1 cellular context compared by ENCODE assay signal in genomic region chr20:57882451-57883161, GRCh38.
TF ChIP-seq lines count a peak whose summit lies in the region.

No MANE protein-coding gene starts in this region.

TF ChIP-seq in HepG2, 621 proteins besides CTCF, POLR2A, EP300 and RAD21 (continued from another document):
- no peak for TF ChIP-seq ZNF513 (CRISPR knock-in tag; conservative IDR thresholded peaks at IDR 0.05)
- no peak for TF ChIP-seq ZNF142 (CRISPR knock-in tag; IDR thresholded peaks at IDR 0.05)
- TF ChIP-seq SNRNP70 (IDR thresholded peaks at IDR 0.05; ENCODE audit: low read depth, low read length): no peak
- no peak for TF ChIP-seq ZBTB38 (CRISPR knock-in tag; IDR thresholded peaks at IDR 0.05)
- TF ChIP-seq ZNF740 (CRISPR knock-in tag; IDR thresholded peaks at IDR 0.05): no peak
- TF ChIP-seq MAF1 (CRISPR knock-in tag; IDR thresholded peaks at IDR 0.05; ENCODE audit: borderline replicate concordance): no peak
- no peak for TF ChIP-seq PHF5A (CRISPR knock-in tag; IDR thresholded peaks at IDR 0.05; ENCODE audit: low read depth, unreplicated experiment)
TF ChIP-seq in HepG2: peak in this region for 0.
